ENCODE assay signal across 2 cellular contexts in genomic region chr18:66760559-66760958, GRCh38.
TF ChIP-seq lines count a peak whose summit lies in the region.

No MANE protein-coding gene starts in this region.

TF ChIP-seq in WTC11, 78 proteins besides CTCF, POLR2A, EP300 and RAD21:
- peak; percentile 92; the same call in 1 of the 2 replicates for TF ChIP-seq HMGA2 (CRISPR knock-in tag; IDR thresholded peaks at IDR 0.05)
- TF ChIP-seq JUN (CRISPR knock-in tag; IDR thresholded peaks at IDR 0.05), result no peak
TF ChIP-seq in WTC11: peak in this region for 1.

TF ChIP-seq in H1, 55 proteins besides CTCF, POLR2A, EP300 and RAD21:
- TF ChIP-seq HDAC6 (IDR thresholded peaks at IDR 0.05; ENCODE audit: low read depth, low read length) (no peak), SP1 (IDR thresholded peaks at IDR 0.05; ENCODE audit: low read depth, low read length) (no peak), NRF1 (IDR thresholded peaks at IDR 0.05; ENCODE audit: low read depth, low read length) (no peak), BRCA1 (IDR thresholded peaks at IDR 0.05; ENCODE audit: low read depth, low read length) (no peak), CBX5 (IDR thresholded peaks at IDR 0.05; ENCODE audit: low read depth, low read length) (no peak), PHF8 (conservative IDR thresholded peaks at IDR 0.05; ENCODE audit: low read depth, low read length) (no peak), MAFK (IDR thresholded peaks at IDR 0.05; ENCODE audit: low read depth, low read length) (no peak), FOSL1 (IDR thresholded peaks at IDR 0.05; ENCODE audit: insufficient read depth, low read depth, low read length) (no peak), KDM4A (IDR thresholded peaks at IDR 0.05; ENCODE audit: low read depth, low read length, severe bottlenecking) (no peak), ATF3 (IDR thresholded peaks at IDR 0.05; ENCODE audit: insufficient read depth, low read depth, low read length) (no peak), RFX5 (IDR thresholded peaks at IDR 0.05; ENCODE audit: borderline replicate concordance, low read depth, low read length) (no peak), RBBP5 (IDR thresholded peaks at IDR 0.05; ENCODE audit: borderline replicate concordance, low read depth, low read length) (no peak), ASH2L (IDR thresholded peaks at IDR 0.05; ENCODE audit: low read length) (no peak), EZH2 (IDR thresholded peaks at IDR 0.05; ENCODE audit: low read depth, low read length, severe bottlenecking) (no peak), CHD7 (IDR thresholded peaks at IDR 0.05; ENCODE audit: insufficient replicate concordance, low read length) (no peak)
TF ChIP-seq in H1: peak in this region for 0.
